11 cellular contexts compared by ENCODE assay signal in genomic region chr9:32587901-32588300, GRCh38. TPM values are rescaled to one million over a fixed set of nuclear protein-coding genes. Genes with fewer than 3 reads are reported as not detected.
DNase-seq lines count a peak whose midpoint lies in the region; ATAC-seq, FAIRE-seq and TF ChIP-seq lines count a peak whose summit lies in the region.
"Had no signal": no experiment of that assay in that cellular context is flagged by ENCODE, and none has a peak within 500 bp of the region (broad histone marks: within the 10 kb centered on the region; RNA-seq: fewer than 3 reads in every experiment).

No MANE protein-coding gene starts in this region.

- H3K4me3 ChIP-seq in GM23248 (no peak overlapping the region), GM12878 (no peak overlapping the region), WERI-Rb-1 (ENCODE audit: low read depth, low read length) (no peak overlapping the region)
- H3K4me3 ChIP-seq: transverse colon had no signal

- H3K36me3 ChIP-seq in GM23248 (ENCODE audit: low read depth) = no peaks in the 10 kb centered on the region
- H3K36me3 ChIP-seq in GM12878 (ENCODE audit: control insufficient read depth in 2 of 2, insufficient read depth in 2 of 2, low read length in 1 of 2) = no peaks in the 10 kb centered on the region
- no peaks in the 10 kb centered on the region for H3K36me3 ChIP-seq in WERI-Rb-1
- H3K36me3 ChIP-seq: transverse colon had no signal

- no peak for TF ChIP-seq RAD21 in GM12878 (IDR thresholded peaks at IDR 0.05; ENCODE audit: insufficient read depth, low read depth, low read length)

- H2AFZ ChIP-seq in GM23248 (no peak overlapping the region), GM12878 (ENCODE audit: control insufficient read depth, low read depth, low read length) (no peak overlapping the region)

- H3K27me3 ChIP-seq in GM23248 (replicated peaks; ENCODE audit: insufficient read depth) (no peaks in the 10 kb centered on the region), GM12878 (replicated peaks in 1 of 2; ENCODE audit: control insufficient read depth in 2 of 2, insufficient read depth in 2 of 2, low read length in 1 of 2) (no peaks in the 10 kb centered on the region), WERI-Rb-1 (ENCODE audit: insufficient read depth, low read depth, severe bottlenecking) (peaks cover 15% of the 10 kb centered on the region)
- H3K27me3 ChIP-seq: transverse colon had no signal

- H4K20me1 ChIP-seq in GM23248 (ENCODE audit: insufficient read depth) (no peaks in the 10 kb centered on the region), GM12878 (ENCODE audit: control insufficient read depth, insufficient read depth) (no peaks in the 10 kb centered on the region)

- no peaks in the 10 kb centered on the region for H3K79me2 ChIP-seq in GM23248 (ENCODE audit: insufficient read depth)
- no peaks in the 10 kb centered on the region for H3K79me2 ChIP-seq in GM12878 (ENCODE audit: control insufficient read depth, insufficient read depth, low read length)

- RAD21 ChIA-PET in GM12878 (lab: Charles Lee; ENCODE audit: unreplicated experiment) = interaction anchor here (0.7 to 2.4 kb wide), 5 partner anchors 8 to 381 kb away, joined by 3 to 27 read pairs (median 4); no protein-coding TSS in a partner anchor

- no peak for FAIRE-seq in GM12878 (lab: Jason Lieb, UNC)

- SMC1A ChIA-PET in GM12878 (lab: Charles Lee; ENCODE audit: uncharacterized antibody, unreplicated experiment) = interaction anchor here (0.9 to 4.2 kb wide), 5 partner anchors 8 to 380 kb away, joined by 3 to 41 read pairs (median 13); no protein-coding TSS in a partner anchor

- BruUV-seq in GM12878 (replicated peaks; lab: Mats Ljungman, UMichigan) = no TSS peak

- no peak for TF ChIP-seq POLR2A in GM12878 (IDR thresholded peaks at IDR 0.05; ENCODE audit: low read depth, low read length)

- H3K9me3 ChIP-seq in GM23248 (ENCODE audit: low read depth) (no peaks in the 10 kb centered on the region), GM12878 (replicated peaks; ENCODE audit: control insufficient read depth, insufficient read depth, low read length) (no peaks in the 10 kb centered on the region), WERI-Rb-1 (ENCODE audit: severe bottlenecking) (no peaks in the 10 kb centered on the region)
- H3K9me3 ChIP-seq: transverse colon had no signal

- CTCF ChIA-PET in GM12878 (lab: Yijun Ruan, JAX) = interaction anchor here (0.8 to 6.9 kb wide), 12 partner anchors 8 to 638 kb away, joined by 3 to 95 read pairs (median 6); partner anchors contain the start of genes ACO1 and NDUFB6

- H3K4me2 ChIP-seq in GM23248 (ENCODE audit: unreplicated experiment) (no peak overlapping the region), GM12878 (ENCODE audit: control insufficient read depth, insufficient read depth) (no peak overlapping the region)

- H3K9ac ChIP-seq in GM23248 (no peak overlapping the region), GM12878 (ENCODE audit: control insufficient read depth, insufficient read depth, low read length) (no peak overlapping the region)

- TF ChIP-seq CTCF in GM12878 (IDR thresholded peaks at IDR 0.05 in 2 of 3, conservative IDR thresholded peaks at IDR 0.05 in 1 of 3; ENCODE audit: control insufficient read depth in 2 of 3, extremely low read depth in 1 of 3, insufficient read depth in 1 of 3, low read depth in 3 of 3, low read length in 3 of 3) (no peak), WERI-Rb-1 (IDR thresholded peaks at IDR 0.05; ENCODE audit: low read depth, low read length) (no peak)

- no peak overlapping the region for H3K27ac ChIP-seq in GM23248
- H3K27ac ChIP-seq in GM12878 (ENCODE audit: control insufficient read depth, insufficient read depth) = no peak overlapping the region
- H3K27ac ChIP-seq in WERI-Rb-1 = no peak overlapping the region
- H3K27ac ChIP-seq in caudate nucleus (ENCODE audit: low read depth, low read length) = no peak overlapping the region
- H3K27ac ChIP-seq: epithelial cell of prostate, transverse colon had no signal

- no peaks in the 10 kb centered on the region for H3K9me2 ChIP-seq in GM23248 (ENCODE audit: insufficient read depth)

- TF ChIP-seq EP300 in GM12878 (IDR thresholded peaks at IDR 0.05; ENCODE audit: borderline replicate concordance in 1 of 2, control insufficient read depth in 1 of 2, low read depth in 2 of 2, low read length in 2 of 2) = no peak

- H3F3A ChIP-seq in GM23248 (ENCODE audit: insufficient read depth) = peaks cover 10% of the 10 kb centered on the region; the same call in 1 of the 2 replicates

- in situ Hi-C loops in GM23248 (cut with MboI) = no loop called here
- in situ Hi-C loops in GM12878 (cut with MboI) = no loop called here

- intact Hi-C loops in GM12878 (cut with micrococcal nuclease; ENCODE audit: unreplicated experiment) = loop anchor here (2.0 to 5.0 kb wide), 2 partner anchors 114 to 381 kb away; no protein-coding TSS in a partner anchor
- intact Hi-C loops in posterior cingulate gyrus (cut with DNase I) = loop anchor here (2.0 to 10.0 kb wide), 2 partner anchors 143 to 381 kb away; no protein-coding TSS in a partner anchor

- peak; percentile 22 for DNase-seq in AG20443 (ENCODE audit: low spot score)
- peak; percentile 59 for DNase-seq in GM23248
- DNase-seq in GM12878 (ENCODE audit: low read depth, low spot score) = no peak
- no peak for DNase-seq in WERI-Rb-1
- DNase-seq in caudate nucleus (lab: John Stamatoyannopoulos, UW) = no peak
- no peak for DNase-seq in posterior cingulate gyrus
- DNase-seq: CD4-positive, CD25-positive, alpha-beta regulatory T cell; OCI-M1; T-helper 1 cell; transverse colon had no signal

- peak; percentile 68 for ATAC-seq in GM12878

- H3K4me1 ChIP-seq in GM23248 (ENCODE audit: insufficient read depth) (peaks cover 4% of the 10 kb centered on the region; the same call in 1 of the 2 replicates), GM12878 (ENCODE audit: control insufficient read depth, insufficient read depth, low read length) (no peaks in the 10 kb centered on the region)
- H3K4me1 ChIP-seq: transverse colon had no signal

- POLR2A ChIA-PET in GM12878 (lab: Charles Lee) = no interaction called here

RNA-seq across cellular contexts. Expression of gene NDUFB6, which starts 14.9 kb away (rescaled TPM):
- total RNA-seq in GM23248 (2014; rRNA removed; shearing (Covaris generic)) = 31.8 and 43.6 TPM in 2 replicates
- 172 and 175 TPM in 2 replicates for polyA plus RNA-seq in GM23248 (2016; fragmentation: Nextera tagmentation; extraction: Ambion mirVana)
- total RNA-seq in GM12878 (2013; cell fraction: nucleolus; rRNA removed) = 8.1 and 8.8 TPM in 2 replicates
- 47.6 and 52.6 TPM in 2 replicates for total RNA-seq in GM12878 (2014; rRNA removed)
- total RNA-seq in GM12878 (2014; rRNA removed; fragmentation: Illumina TruSeq; extraction: Trizol) = 35.3 and 40.3 TPM in 2 replicates
- total RNA-seq in GM12878 (2021) = 51.2 and 54.9 TPM in 2 replicates
- polyA plus RNA-seq in GM12878 (2011; ENCODE audit: low read depth) = 49.2 TPM
- polyA plus RNA-seq in GM12878 (2011; rRNA removed) = 57.6 and 68.3 TPM in 2 replicates
- 41.9 and 48.8 TPM in 2 replicates for polyA plus RNA-seq in GM12878 (2011; cell fraction: cytosol; rRNA removed)
- polyA plus RNA-seq in GM12878 (2011; cell fraction: nucleus; rRNA removed) = 25.0 and 33.4 TPM in 2 replicates
- 35.2 and 38.4 TPM in 2 replicates for polyA plus RNA-seq in GM12878 (2012)
- polyA plus RNA-seq in GM12878 (2014; fragmentation: Illumina TruSeq; extraction: Trizol) = 14.7 and 26.3 TPM in 2 replicates
- 10 to 100 TPM; 80.8 to 84.3 TPM for polyA plus RNA-seq in GM12878 (2014; fragmentation: Nextera tagmentation; extraction: Ambion mirVana)
- 56.2 and 65.2 TPM in 2 replicates for polyA plus RNA-seq in GM12878 (2014; rRNA removed)
- polyA plus RNA-seq in GM12878 (2016; fragmentation: Nextera tagmentation; extraction: Ambion mirVana) = 100 to 1,000 TPM; 237 to 269 TPM
- polyA minus RNA-seq in GM12878 (2011; rRNA and poly(A)+ RNA removed) = 3.3 and 7.5 TPM in 2 replicates
- polyA minus RNA-seq in GM12878 (2011; cell fraction: cytosol; rRNA and poly(A)+ RNA removed) = 10.6 and 12.6 TPM in 2 replicates
- polyA minus RNA-seq in GM12878 (2011; cell fraction: nucleus; rRNA and poly(A)+ RNA removed) = 8.1 and 9.9 TPM in 2 replicates

RNA-seq across cellular contexts. Expression of gene TOPORS, which starts 35.5 kb away (rescaled TPM):
- total RNA-seq in GM23248 (2014; rRNA removed; shearing (Covaris generic)) = 26.9 and 28.1 TPM in 2 replicates
- polyA plus RNA-seq in GM23248 (2016; fragmentation: Nextera tagmentation; extraction: Ambion mirVana) (16.4 and 18.7 TPM in 2 replicates), GM12878 (2011; rRNA removed) (14.6 and 22.6 TPM in 2 replicates), GM12878 (2014; fragmentation: Illumina TruSeq; extraction: Trizol) (20.6 and 28.0 TPM in 2 replicates), GM12878 (2014; fragmentation: Nextera tagmentation; extraction: Ambion mirVana) (1 to 10 TPM; 6.0 to 6.6 TPM), GM12878 (2014; rRNA removed) (7.3 and 9.1 TPM in 2 replicates), GM12878 (2016; fragmentation: Nextera tagmentation; extraction: Ambion mirVana) (10 to 100 TPM; 17.9 to 18.2 TPM)
- 26.2 and 29.2 TPM in 2 replicates for total RNA-seq in GM12878 (2013; cell fraction: nucleolus; rRNA removed)
- total RNA-seq in GM12878 (2014; rRNA removed) (14.0 and 19.2 TPM in 2 replicates), GM12878 (2014; rRNA removed; fragmentation: Illumina TruSeq; extraction: Trizol) (27.1 and 27.8 TPM in 2 replicates), GM12878 (2021) (12.7 and 12.8 TPM in 2 replicates)
- 5.1 TPM for polyA plus RNA-seq in GM12878 (2011; ENCODE audit: low read depth)
- 4.8 and 6.0 TPM in 2 replicates for polyA plus RNA-seq in GM12878 (2011; cell fraction: cytosol; rRNA removed)
- polyA plus RNA-seq in GM12878 (2011; cell fraction: nucleus; rRNA removed) = 11.4 and 12.2 TPM in 2 replicates
- 8.0 and 9.8 TPM in 2 replicates for polyA plus RNA-seq in GM12878 (2012)
- polyA minus RNA-seq in GM12878 (2011; rRNA and poly(A)+ RNA removed) = 16.9 and 24.3 TPM in 2 replicates
- 5.2 and 6.2 TPM in 2 replicates for polyA minus RNA-seq in GM12878 (2011; cell fraction: cytosol; rRNA and poly(A)+ RNA removed)
- polyA minus RNA-seq in GM12878 (2011; cell fraction: nucleus; rRNA and poly(A)+ RNA removed) = 9.3 and 14.2 TPM in 2 replicates

RNA-seq across cellular contexts. Expression of gene SMIM27, which starts 35.8 kb away (rescaled TPM):
- total RNA-seq in GM23248 (2014; rRNA removed; shearing (Covaris generic)) = 0.51 and 4.1 TPM in 2 replicates
- polyA plus RNA-seq in GM23248 (2016; fragmentation: Nextera tagmentation; extraction: Ambion mirVana) (40.1 and 41.4 TPM in 2 replicates), GM12878 (2011; rRNA removed) (29.3 and 37.2 TPM in 2 replicates), GM12878 (2014; fragmentation: Illumina TruSeq; extraction: Trizol) (4.1 and 12.2 TPM in 2 replicates), GM12878 (2014; fragmentation: Nextera tagmentation; extraction: Ambion mirVana) (10 to 100 TPM; 38.6 to 39.9 TPM), GM12878 (2014; rRNA removed) (22.2 and 31.5 TPM in 2 replicates), GM12878 (2016; fragmentation: Nextera tagmentation; extraction: Ambion mirVana) (10 to 100 TPM; 44.1 to 47.3 TPM)
- total RNA-seq in GM12878 (2013; cell fraction: nucleolus; rRNA removed) = 4.1 and 6.0 TPM in 2 replicates
- total RNA-seq in GM12878 (2014; rRNA removed) (20.5 and 23.7 TPM in 2 replicates), GM12878 (2014; rRNA removed; fragmentation: Illumina TruSeq; extraction: Trizol) (21.1 and 21.5 TPM in 2 replicates), GM12878 (2021) (18.6 and 19.6 TPM in 2 replicates)
- 26.7 TPM for polyA plus RNA-seq in GM12878 (2011; ENCODE audit: low read depth)
- polyA plus RNA-seq in GM12878 (2011; cell fraction: cytosol; rRNA removed) = 6.3 and 7.5 TPM in 2 replicates
- polyA plus RNA-seq in GM12878 (2011; cell fraction: nucleus; rRNA removed) = 6.1 and 10.2 TPM in 2 replicates
- polyA plus RNA-seq in GM12878 (2012) = 42.0 and 84.4 TPM in 2 replicates
- polyA minus RNA-seq in GM12878 (2011; rRNA and poly(A)+ RNA removed) = 4.8 and 5.7 TPM in 2 replicates
- 7.5 TPM in 1 of 2 replicates, not detected in the other for polyA minus RNA-seq in GM12878 (2011; cell fraction: cytosol; rRNA and poly(A)+ RNA removed)
- polyA minus RNA-seq in GM12878 (2011; cell fraction: nucleus; rRNA and poly(A)+ RNA removed) = 8.6 and 11.5 TPM in 2 replicates

RNA-seq across cellular contexts. Expression of gene TAF1L, which starts 47.6 kb away (rescaled TPM):
- not detected in 2 replicates for total RNA-seq in GM23248 (2014; rRNA removed; shearing (Covaris generic))
- polyA plus RNA-seq in GM23248 (2016; fragmentation: Nextera tagmentation; extraction: Ambion mirVana) = not detected in 2 replicates
- 0.08 and 0.15 TPM in 2 replicates for total RNA-seq in GM12878 (2013; cell fraction: nucleolus; rRNA removed)
- total RNA-seq in GM12878 (2014; rRNA removed) = under 0.01 TPM in 1 of 2 replicates, not detected in the other
- total RNA-seq in GM12878 (2014; rRNA removed; fragmentation: Illumina TruSeq; extraction: Trizol) = under 0.01 TPM in 1 of 2 replicates, not detected in the other
- not detected in 2 replicates for total RNA-seq in GM12878 (2021)
- 0.04 TPM for polyA plus RNA-seq in GM12878 (2011; ENCODE audit: low read depth)
- polyA plus RNA-seq in GM12878 (2011; rRNA removed) = 0.01 and 0.03 TPM in 2 replicates
- polyA plus RNA-seq in GM12878 (2011; cell fraction: cytosol; rRNA removed) = 0.01 TPM in 1 of 2 replicates, not detected in the other
- 0.03 TPM in 1 of 2 replicates, not detected in the other for polyA plus RNA-seq in GM12878 (2011; cell fraction: nucleus; rRNA removed)
- 0.01 and 0.04 TPM in 2 replicates for polyA plus RNA-seq in GM12878 (2012)
- polyA plus RNA-seq in GM12878 (2014; fragmentation: Illumina TruSeq; extraction: Trizol) = 0.03 TPM in 2 replicates
- not detected for polyA plus RNA-seq in GM12878 (2014; fragmentation: Nextera tagmentation; extraction: Ambion mirVana)
- polyA plus RNA-seq in GM12878 (2014; rRNA removed) = 0.01 TPM in 1 of 2 replicates, not detected in the other
- not detected for polyA plus RNA-seq in GM12878 (2016; fragmentation: Nextera tagmentation; extraction: Ambion mirVana)
- not detected in 2 replicates for polyA minus RNA-seq in GM12878 (2011; rRNA and poly(A)+ RNA removed)
- polyA minus RNA-seq in GM12878 (2011; cell fraction: cytosol; rRNA and poly(A)+ RNA removed) = not detected in 2 replicates
- not detected in 2 replicates for polyA minus RNA-seq in GM12878 (2011; cell fraction: nucleus; rRNA and poly(A)+ RNA removed)
- total RNA-seq: CD4-positive, CD25-positive, alpha-beta regulatory T cell; transverse colon had no signal
- polyA plus RNA-seq: CD4-positive, CD25-positive, alpha-beta regulatory T cell had no signal

Comparison
In these comparisons a context has a peak if more than half of its experiments do, and no peak if none do; other contexts are left out.
1. DNase-seq: peak in AG20443 (single experiment) and GM23248 (single experiment); none in GM12878 (single experiment), WERI-Rb-1 (single experiment), caudate nucleus (0 of 61) and posterior cingulate gyrus (0 of 10).